ENCODE assay signal across 8 cellular contexts in the genomic region with DNA sequence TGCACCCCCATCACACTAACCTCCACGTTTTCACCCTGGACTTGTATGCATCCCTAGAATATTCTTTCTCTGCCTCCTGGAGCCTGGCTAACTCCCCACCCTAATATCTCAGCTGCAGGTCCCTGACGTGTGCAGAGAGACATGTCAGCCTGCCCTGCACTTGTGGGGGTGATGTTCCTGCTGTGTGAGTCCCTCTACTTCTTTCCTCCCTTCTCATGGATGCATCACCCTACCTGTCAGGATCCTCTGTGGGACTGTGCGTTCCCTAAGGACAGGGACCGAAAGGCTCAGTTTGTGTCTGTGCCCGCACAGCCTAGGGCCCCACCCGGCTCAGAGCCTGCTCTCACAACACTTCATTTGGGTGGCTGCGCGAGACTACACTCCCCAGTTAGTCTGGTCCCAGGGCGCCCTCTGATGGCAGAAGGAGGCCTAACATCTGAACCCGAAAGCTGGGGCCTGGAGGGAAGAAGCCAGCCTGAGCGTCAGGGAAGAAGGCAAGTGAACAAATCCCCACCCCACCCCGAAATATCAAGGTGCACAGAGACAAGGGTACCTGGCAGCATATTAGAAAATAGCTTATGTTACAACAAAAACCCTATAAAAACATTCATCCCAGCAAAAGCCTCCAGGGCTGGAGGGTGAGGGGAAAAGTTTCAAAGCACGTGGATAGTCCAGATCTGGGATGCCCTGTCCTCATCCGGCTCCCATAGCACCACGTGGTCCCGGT. TPM values are rescaled to one million over a fixed set of nuclear protein-coding genes. Genes with fewer than 3 reads are reported as not detected.
DNase-seq lines count a peak whose midpoint lies in the region; ATAC-seq and TF ChIP-seq lines count a peak whose summit lies in the region.

No MANE protein-coding gene starts in this region.

- H3K36me3 ChIP-seq in upper lobe of right lung = no peaks in the 10 kb centered on the region

- TF ChIP-seq CTCF in C4-2B (conservative IDR thresholded peaks at IDR 0.05) (peak; percentile 78), upper lobe of right lung (IDR thresholded peaks at IDR 0.05) (peak; percentile 89)

- H3K36me3 Mint-ChIP-seq in activated naive CD8-positive, alpha-beta T cell treated with anti-CD3 and anti-CD28 coated beads for 36 hours = peaks cover 35% of the 10 kb centered on the region

- H3K27ac ChIP-seq in C4-2B (no peak overlapping the region), upper lobe of right lung (no peak overlapping the region)

- H3K4me1 Mint-ChIP-seq in activated naive CD8-positive, alpha-beta T cell treated with anti-CD3 and anti-CD28 coated beads for 36 hours = peaks cover 39% of the 10 kb centered on the region

- H3K9me3 Mint-ChIP-seq in activated naive CD8-positive, alpha-beta T cell treated with anti-CD3 and anti-CD28 coated beads for 36 hours = no peaks in the 10 kb centered on the region

- H3K4me3 ChIP-seq in upper lobe of right lung = no peak overlapping the region

- peak overlapping the region; percentile 94 for H3K27ac Mint-ChIP-seq in activated naive CD8-positive, alpha-beta T cell treated with anti-CD3 and anti-CD28 coated beads for 36 hours

- no peaks in the 10 kb centered on the region for H3K27me3 Mint-ChIP-seq in activated naive CD8-positive, alpha-beta T cell treated with anti-CD3 and anti-CD28 coated beads for 36 hours

- DNase-seq in NCI-H1092 (lab: John Stamatoyannopoulos, UW) (peak; percentile 71), SW480 (ENCODE audit: low spot score) (peak; percentile 46), cardiac septum (ENCODE audit: low spot score) (peak; percentile 96), pulmonary artery endothelial cell (ENCODE audit: low read depth, low spot score) (peak; percentile 47), upper lobe of right lung (peak; percentile 93)
- DNase-seq in activated naive CD8-positive, alpha-beta T cell treated with anti-CD3 and anti-CD28 coated beads for 36 hours = peak; percentile 90

- H3K4me3 Mint-ChIP-seq in activated naive CD8-positive, alpha-beta T cell treated with anti-CD3 and anti-CD28 coated beads for 36 hours = peak overlapping the region; percentile 79

- H3K4me1 ChIP-seq in upper lobe of right lung = peaks cover 9% of the 10 kb centered on the region

- peak; percentile 36 for ATAC-seq in GM21447 (IDR thresholded peaks at IDR 0.05; ENCODE audit: unreplicated experiment)
- peak; percentile 92 for ATAC-seq in upper lobe of right lung

- intact Hi-C loops in cardiac septum (cut with DNase I) (loop anchor here (1.0 to 10.0 kb wide), 5 partner anchors 34 to 287 kb away; a partner anchor contains a TSS), upper lobe of right lung (cut with DNase I) (loop anchor here (5.0 kb wide), 1 partner anchor 44 kb away; no protein-coding TSS in a partner anchor)

- no peaks in the 10 kb centered on the region for H3K27me3 ChIP-seq in upper lobe of right lung

- no peaks in the 10 kb centered on the region for H3K9me3 ChIP-seq in upper lobe of right lung

RNA-seq across cellular contexts. Expression of a gene that starts 3.7 kb away (rescaled TPM):
- 100 to 1,000 TPM; 263 to 278 TPM for total RNA-seq in activated naive CD8-positive, alpha-beta T cell treated with anti-CD3 and anti-CD28 coated beads for 36 hours
- total RNA-seq in cardiac septum (4.6 TPM), pulmonary artery endothelial cell (not detected in 2 replicates), upper lobe of right lung (348 TPM)

RNA-seq across cellular contexts. Expression of a gene that starts 15.0 kb away (rescaled TPM):
- total RNA-seq in activated naive CD8-positive, alpha-beta T cell treated with anti-CD3 and anti-CD28 coated beads for 36 hours = 10 to 100 TPM; 30.5 to 31.7 TPM
- total RNA-seq in cardiac septum (8.3 TPM), pulmonary artery endothelial cell (3.0 and 4.3 TPM in 2 replicates), upper lobe of right lung (37.0 TPM)

RNA-seq across cellular contexts. Expression of a gene that starts 32.5 kb away (rescaled TPM):
- 1 to 10 TPM; 4.9 to 5.1 TPM for total RNA-seq in activated naive CD8-positive, alpha-beta T cell treated with anti-CD3 and anti-CD28 coated beads for 36 hours
- not detected for total RNA-seq in cardiac septum
- total RNA-seq in pulmonary artery endothelial cell = 0.35 TPM in 1 of 2 replicates, not detected in the other
- total RNA-seq in upper lobe of right lung = 6.9 TPM

RNA-seq across cellular contexts. Expression of a gene that starts 41.6 kb away (rescaled TPM):
- total RNA-seq in activated naive CD8-positive, alpha-beta T cell treated with anti-CD3 and anti-CD28 coated beads for 36 hours = 100 to 1,000 TPM; 292 to 295 TPM
- total RNA-seq in cardiac septum (55.0 TPM), pulmonary artery endothelial cell (29.7 and 35.7 TPM in 2 replicates), upper lobe of right lung (169 TPM)

RNA-seq across cellular contexts. Expression of a gene that starts 51.1 kb away (rescaled TPM):
- total RNA-seq in activated naive CD8-positive, alpha-beta T cell treated with anti-CD3 and anti-CD28 coated beads for 36 hours = under 1 TPM; 0.27 to 0.32 TPM
- total RNA-seq in cardiac septum = not detected
- not detected in 2 replicates for total RNA-seq in pulmonary artery endothelial cell
- total RNA-seq in upper lobe of right lung = 1.1 TPM

Comparison
In these comparisons a context has a peak if more than half of its experiments do, and no peak if none do; other contexts are left out.
1. DNase-seq: peak in every context shown above with its lines; median percentile 96 in cardiac septum; 93 in upper lobe of right lung; 90 in activated naive CD8-positive, alpha-beta T cell treated with anti-CD3 and anti-CD28 coated beads for 36 hours; 71 in NCI-H1092; 47 in pulmonary artery endothelial cell; 46 in SW480.
2. RNA of a gene that starts 3.7 kb away (total RNA-seq): 348 TPM in upper lobe of right lung (single experiment) and 263 to 278 TPM in activated naive CD8-positive, alpha-beta T cell treated with anti-CD3 and anti-CD28 coated beads for 36 hours; 4.6 TPM in cardiac septum (single experiment) and not detected in pulmonary artery endothelial cell; every median in the first group is over 10 times any median in the second.